In genomic region chr2:62505109-62505508, GRCh38 we compare ENCODE assay signal across 1 cellular context.
TF ChIP-seq lines count a peak whose summit lies in the region.

No MANE protein-coding gene starts in this region.

TF ChIP-seq in IMR-90, 13 proteins besides CTCF, POLR2A, EP300 and RAD21 (continued from another document):
- TF ChIP-seq SMC3 (IDR thresholded peaks at IDR 0.05; ENCODE audit: low read depth, low read length) (no peak), CHD1 (IDR thresholded peaks at IDR 0.05; ENCODE audit: low read depth, low read length) (no peak), USF2 (IDR thresholded peaks at IDR 0.05; ENCODE audit: low read depth, low read length) (no peak), MAFK (IDR thresholded peaks at IDR 0.05; ENCODE audit: low read depth, low read length) (no peak)
